In genomic region chrX:155768036-155768769, GRCh38 we compare ENCODE assay signal across 8 cellular contexts.
DNase-seq lines count a peak whose midpoint lies in the region; ATAC-seq and TF ChIP-seq lines count a peak whose summit lies in the region.

No MANE protein-coding gene starts in this region.

- WGBS in endodermal cell (ENCODE audit: insufficient coverage in 1 of 2, insufficient read length in 1 of 2), 2 experiments: 79 to 84% methylated on average over 9 to 21 of the region's 21 CpGs

- peaks cover 2% of the 10 kb centered on the region for H3K9me3 Mint-ChIP-seq in CD8-positive, alpha-beta T cell
- H3K9me3 Mint-ChIP-seq in endodermal cell: peaks cover 30% of the 10 kb centered on the region

- H3K9ac ChIP-seq in endodermal cell (ENCODE audit: extremely low read depth, low read length, poor library complexity, severe bottlenecking) (no peak overlapping the region), neural cell (ENCODE audit: low read length) (peak overlapping the region; percentile 70)

- no peaks in the 10 kb centered on the region for H3K36me3 Mint-ChIP-seq in CD8-positive, alpha-beta T cell
- no peaks in the 10 kb centered on the region for H3K36me3 Mint-ChIP-seq in endodermal cell (ENCODE audit: low read depth)

- no peaks in the 10 kb centered on the region for H3K79me2 ChIP-seq in neural cell (replicated peaks; ENCODE audit: insufficient read depth, low read length)

- H3K27ac Mint-ChIP-seq in CD8-positive, alpha-beta T cell: no peak overlapping the region
- no peak overlapping the region for H3K27ac Mint-ChIP-seq in endodermal cell

- intact Hi-C loops in CD8-positive, alpha-beta T cell (cut with DNase I, micrococcal nuclease): no loop called here

- POLR2A ChIA-PET in CD8-positive, alpha-beta T cell (lab: Charles Lee): no interaction called here
- POLR2A ChIA-PET in RWPE1 (lab: Yijun Ruan, JAX; ENCODE audit: low non-redundant PET): no interaction called here

- no peak overlapping the region for H2AFZ ChIP-seq in neural cell (ENCODE audit: low read depth, low read length)

- H3K27me3 Mint-ChIP-seq in CD8-positive, alpha-beta T cell (ENCODE audit: low read depth): no peaks in the 10 kb centered on the region
- H3K27me3 Mint-ChIP-seq in endodermal cell (ENCODE audit: insufficient read depth): no peaks in the 10 kb centered on the region

- no peaks in the 10 kb centered on the region for H3K9me2 ChIP-seq in neural cell (ENCODE audit: insufficient read depth, low read length)

- H3F3A ChIP-seq in neural cell (ENCODE audit: insufficient read depth, low read length, poor library complexity, severe bottlenecking): no peaks in the 10 kb centered on the region

- H3K27me3 ChIP-seq in CD8-positive, alpha-beta T cell (ENCODE audit: insufficient read depth, low read length): no peaks in the 10 kb centered on the region
- H3K27me3 ChIP-seq in endodermal cell (ENCODE audit: control insufficient read depth, insufficient read depth, low read length, poor library complexity, severe bottlenecking) (no peaks in the 10 kb centered on the region), neural cell (ENCODE audit: insufficient read depth, low read depth, low read length) (no peaks in the 10 kb centered on the region)

- DNase-seq in CD8-positive, alpha-beta T cell: no peak
- DNase-seq in NCI-H226 (peak; percentile 80), endodermal cell (no peak), COLO829 (ENCODE audit: low spot score) (no peak), RWPE1 (ENCODE audit: low spot score) (no peak)

- peak overlapping the region; percentile 35 for H3K4me3 ChIP-seq in CD8-positive, alpha-beta T cell (ENCODE audit: low read depth, low read length)
- H3K4me3 ChIP-seq in endodermal cell (ENCODE audit: low read length) (no peak overlapping the region), neural cell (ENCODE audit: low read length) (peak overlapping the region; percentile 61)

- CTCF ChIA-PET in CD8-positive, alpha-beta T cell (lab: Charles Lee): no interaction called here
- CTCF ChIA-PET in RWPE1 (lab: Yijun Ruan, JAX): no interaction called here

- ATAC-seq in CD8-positive, alpha-beta T cell: no peak
- no peak for ATAC-seq in HG03439 (IDR thresholded peaks at IDR 0.05; ENCODE audit: unreplicated experiment)
- ATAC-seq in GM18873 (IDR thresholded peaks at IDR 0.05; ENCODE audit: low FRiP score, unreplicated experiment): no peak

- TF ChIP-seq RAD21 in neural cell (conservative IDR thresholded peaks at IDR 0.05): no peak

- H3K4me3 Mint-ChIP-seq in CD8-positive, alpha-beta T cell: peak overlapping the region; percentile 64
- peak overlapping the region; percentile 71 for H3K4me3 Mint-ChIP-seq in endodermal cell

- H3K27ac ChIP-seq in CD8-positive, alpha-beta T cell (ENCODE audit: low read depth, low read length): no peak overlapping the region
- H3K27ac ChIP-seq in endodermal cell (ENCODE audit: low read depth, low read length): no peak overlapping the region
- peak overlapping the region; percentile 92 for H3K27ac ChIP-seq in neural cell (ENCODE audit: low read length)
- no peak overlapping the region for H3K27ac ChIP-seq in RWPE1

- H3K4me1 Mint-ChIP-seq in CD8-positive, alpha-beta T cell (ENCODE audit: low read depth): peaks cover 12% of the 10 kb centered on the region
- H3K4me1 Mint-ChIP-seq in endodermal cell: peaks cover 3% of the 10 kb centered on the region

- H3K36me3 ChIP-seq in CD8-positive, alpha-beta T cell (ENCODE audit: insufficient read depth, low read length): no peaks in the 10 kb centered on the region
- no peaks in the 10 kb centered on the region for H3K36me3 ChIP-seq in endodermal cell (ENCODE audit: control insufficient read depth, insufficient read depth, low read length)
- no peaks in the 10 kb centered on the region for H3K36me3 ChIP-seq in neural cell (ENCODE audit: insufficient read depth, low read length)

- no peak for TF ChIP-seq CTCF in CD8-positive, alpha-beta T cell (IDR thresholded peaks at IDR 0.05)
- no peak for TF ChIP-seq CTCF in endodermal cell (conservative IDR thresholded peaks at IDR 0.05)
- TF ChIP-seq CTCF in neural cell (IDR thresholded peaks at IDR 0.05; ENCODE audit: poor library complexity, severe bottlenecking): no peak
- TF ChIP-seq CTCF in RWPE1 (conservative IDR thresholded peaks at IDR 0.05; ENCODE audit: low read depth): no peak

- no peaks in the 10 kb centered on the region for H3K4me1 ChIP-seq in CD8-positive, alpha-beta T cell (ENCODE audit: insufficient read depth, low read length)
- no peaks in the 10 kb centered on the region for H3K4me1 ChIP-seq in endodermal cell (ENCODE audit: control insufficient read depth, insufficient read depth, low read length)

- H3K9me3 ChIP-seq in CD8-positive, alpha-beta T cell (ENCODE audit: low read length): no peaks in the 10 kb centered on the region
- peaks cover 46% of the 10 kb centered on the region for H3K9me3 ChIP-seq in endodermal cell (ENCODE audit: control insufficient read depth, low read length)
- H3K9me3 ChIP-seq in neural cell (ENCODE audit: low read length): no peaks in the 10 kb centered on the region

- H3K4me2 ChIP-seq in neural cell (ENCODE audit: low read length): peak overlapping the region; percentile 69

- TF ChIP-seq EP300 in neural cell (conservative IDR thresholded peaks at IDR 0.05; ENCODE audit: poor library complexity, severe bottlenecking): no peak

- H4K20me1 ChIP-seq in neural cell (ENCODE audit: insufficient read depth): no peaks in the 10 kb centered on the region

TF ChIP-seq in neural cell, 6 proteins besides CTCF, POLR2A, EP300 and RAD21:
- TF ChIP-seq TAF1 (IDR thresholded peaks at IDR 0.05; ENCODE audit: low read depth) (no peak), MXI1 (conservative IDR thresholded peaks at IDR 0.05; ENCODE audit: poor library complexity, severe bottlenecking) (no peak), REST (IDR thresholded peaks at IDR 0.05; ENCODE audit: borderline replicate concordance) (no peak), EZH2 (IDR thresholded peaks at IDR 0.05; ENCODE audit: borderline replicate concordance, insufficient read depth, low read length, poor library complexity, severe bottlenecking) (no peak), POLR2AphosphoS5 (IDR thresholded peaks at IDR 0.05) (no peak), SMC3 (conservative IDR thresholded peaks at IDR 0.05; ENCODE audit: poor library complexity) (no peak)
